ENCODE assay signal across 1 cellular context in genomic region chrX:106902684-106903083, GRCh38.
TF ChIP-seq lines count a peak whose summit lies in the region.

No MANE protein-coding gene starts in this region.

TF ChIP-seq in HepG2, 621 proteins besides CTCF, POLR2A, EP300 and RAD21 (continued from another document and continues in another):
- TF ChIP-seq PAX8 (CRISPR knock-in tag; IDR thresholded peaks at IDR 0.05; ENCODE audit: borderline replicate concordance) (no peak), HOMEZ (CRISPR knock-in tag; IDR thresholded peaks at IDR 0.05; ENCODE audit: low read depth) (no peak), ZBED4 (CRISPR knock-in tag; IDR thresholded peaks at IDR 0.05; ENCODE audit: borderline replicate concordance) (no peak), U2AF1 (optimal IDR thresholded peaks at IDR 0.05; ENCODE audit: low read depth, low read length) (no peak), STAT5B (CRISPR knock-in tag; IDR thresholded peaks at IDR 0.05) (no peak), NFE2L1 (CRISPR knock-in tag; IDR thresholded peaks at IDR 0.05; ENCODE audit: borderline replicate concordance) (no peak), KDM2A (CRISPR knock-in tag; IDR thresholded peaks at IDR 0.05; ENCODE audit: borderline replicate concordance, low read depth) (no peak), MTF1 (CRISPR knock-in tag; IDR thresholded peaks at IDR 0.05) (no peak), PTBP1 (IDR thresholded peaks at IDR 0.05; ENCODE audit: low read depth, low read length, poor library complexity, severe bottlenecking) (no peak), ZMYM4 (CRISPR knock-in tag; IDR thresholded peaks at IDR 0.05) (peak; percentile 28; the same call in 1 of the 2 replicates), ZNF432 (CRISPR knock-in tag; IDR thresholded peaks at IDR 0.05; ENCODE audit: borderline replicate concordance) (no peak), HNF4G (IDR thresholded peaks at IDR 0.05; ENCODE audit: borderline replicate concordance, low read depth, low read length) (peak; percentile 76; the same call in 1 of the 2 replicates), HNF4G (CRISPR knock-in tag; IDR thresholded peaks at IDR 0.05; ENCODE audit: borderline replicate concordance, low read depth) (no peak), ZNF780A (CRISPR knock-in tag; IDR thresholded peaks at IDR 0.05) (no peak), MAFF (IDR thresholded peaks at IDR 0.05; ENCODE audit: low read depth, low read length) (no peak), MEIS1 (CRISPR knock-in tag; IDR thresholded peaks at IDR 0.05; ENCODE audit: borderline replicate concordance) (no peak), ZNF34 (CRISPR knock-in tag; IDR thresholded peaks at IDR 0.05; ENCODE audit: borderline replicate concordance) (no peak), EED (CRISPR knock-in tag; IDR thresholded peaks at IDR 0.05) (no peak), RXRA (CRISPR knock-in tag; IDR thresholded peaks at IDR 0.05) (peak; percentile 43; the same call in 1 of the 2 replicates), ZBTB44 (CRISPR knock-in tag; IDR thresholded peaks at IDR 0.05) (no peak), SOX6 (IDR thresholded peaks at IDR 0.05) (no peak), SOX6 (CRISPR knock-in tag; IDR thresholded peaks at IDR 0.05) (peak; percentile 72), MED1 (CRISPR knock-in tag; IDR thresholded peaks at IDR 0.05) (no peak), ZSCAN20 (CRISPR knock-in tag; IDR thresholded peaks at IDR 0.05; ENCODE audit: borderline replicate concordance) (no peak), ZFP36L1 (CRISPR knock-in tag; IDR thresholded peaks at IDR 0.05) (no peak), HNRNPK (IDR thresholded peaks at IDR 0.05; ENCODE audit: low read depth, low read length, poor library complexity, severe bottlenecking) (no peak), NFIB (CRISPR knock-in tag; IDR thresholded peaks at IDR 0.05; ENCODE audit: borderline replicate concordance) (no peak), SYNCRIP (IDR thresholded peaks at IDR 0.05; ENCODE audit: insufficient read depth, low read depth, low read length) (no peak), NRL (CRISPR knock-in tag; IDR thresholded peaks at IDR 0.05; ENCODE audit: borderline replicate concordance) (no peak), ARNTL (CRISPR knock-in tag; IDR thresholded peaks at IDR 0.05) (no peak), SNAPC4 (CRISPR knock-in tag; IDR thresholded peaks at IDR 0.05) (no peak), XRCC5 (optimal IDR thresholded peaks at IDR 0.05; ENCODE audit: low read length) (peak; percentile 17), PRPF4 (IDR thresholded peaks at IDR 0.05; ENCODE audit: low read depth, low read length, poor library complexity, severe bottlenecking) (peak; percentile 88), DRAP1 (CRISPR knock-in tag; IDR thresholded peaks at IDR 0.05) (no peak), EHMT2 (IDR thresholded peaks at IDR 0.05; ENCODE audit: borderline replicate concordance, low read depth, low read length) (0 out of 2 replicates have a peak, but pooled peaks have one; percentile 15), SRF (IDR thresholded peaks at IDR 0.05; ENCODE audit: low read depth, low read length) (no peak)
- TF ChIP-seq, protein P1, sequence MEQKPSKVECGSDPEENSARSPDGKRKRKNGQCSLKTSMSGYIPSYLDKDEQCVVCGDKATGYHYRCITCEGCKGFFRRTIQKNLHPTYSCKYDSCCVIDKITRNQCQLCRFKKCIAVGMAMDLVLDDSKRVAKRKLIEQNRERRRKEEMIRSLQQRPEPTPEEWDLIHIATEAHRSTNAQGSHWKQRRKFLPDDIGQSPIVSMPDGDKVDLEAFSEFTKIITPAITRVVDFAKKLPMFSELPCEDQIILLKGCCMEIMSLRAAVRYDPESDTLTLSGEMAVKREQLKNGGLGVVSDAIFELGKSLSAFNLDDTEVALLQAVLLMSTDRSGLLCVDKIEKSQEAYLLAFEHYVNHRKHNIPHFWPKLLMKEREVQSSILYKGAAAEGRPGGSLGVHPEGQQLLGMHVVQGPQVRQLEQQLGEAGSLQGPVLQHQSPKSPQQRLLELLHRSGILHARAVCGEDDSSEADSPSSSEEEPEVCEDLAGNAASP (CRISPR knock-in tag; IDR thresholded peaks at IDR 0.05; ENCODE audit: borderline replicate concordance): peak; percentile 17; the same call in 1 of the 2 replicates
- TF ChIP-seq, protein P2, sequence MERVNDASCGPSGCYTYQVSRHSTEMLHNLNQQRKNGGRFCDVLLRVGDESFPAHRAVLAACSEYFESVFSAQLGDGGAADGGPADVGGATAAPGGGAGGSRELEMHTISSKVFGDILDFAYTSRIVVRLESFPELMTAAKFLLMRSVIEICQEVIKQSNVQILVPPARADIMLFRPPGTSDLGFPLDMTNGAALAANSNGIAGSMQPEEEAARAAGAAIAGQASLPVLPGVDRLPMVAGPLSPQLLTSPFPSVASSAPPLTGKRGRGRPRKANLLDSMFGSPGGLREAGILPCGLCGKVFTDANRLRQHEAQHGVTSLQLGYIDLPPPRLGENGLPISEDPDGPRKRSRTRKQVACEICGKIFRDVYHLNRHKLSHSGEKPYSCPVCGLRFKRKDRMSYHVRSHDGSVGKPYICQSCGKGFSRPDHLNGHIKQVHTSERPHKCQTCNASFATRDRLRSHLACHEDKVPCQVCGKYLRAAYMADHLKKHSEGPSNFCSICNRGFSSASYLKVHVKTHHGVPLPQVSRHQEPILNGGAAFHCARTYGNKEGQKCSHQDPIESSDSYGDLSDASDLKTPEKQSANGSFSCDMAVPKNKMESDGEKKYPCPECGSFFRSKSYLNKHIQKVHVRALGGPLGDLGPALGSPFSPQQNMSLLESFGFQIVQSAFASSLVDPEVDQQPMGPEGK (CRISPR knock-in tag; IDR thresholded peaks at IDR 0.05): peak; percentile 23; the same call in 1 of the 2 replicates
- TF ChIP-seq, protein P3, sequence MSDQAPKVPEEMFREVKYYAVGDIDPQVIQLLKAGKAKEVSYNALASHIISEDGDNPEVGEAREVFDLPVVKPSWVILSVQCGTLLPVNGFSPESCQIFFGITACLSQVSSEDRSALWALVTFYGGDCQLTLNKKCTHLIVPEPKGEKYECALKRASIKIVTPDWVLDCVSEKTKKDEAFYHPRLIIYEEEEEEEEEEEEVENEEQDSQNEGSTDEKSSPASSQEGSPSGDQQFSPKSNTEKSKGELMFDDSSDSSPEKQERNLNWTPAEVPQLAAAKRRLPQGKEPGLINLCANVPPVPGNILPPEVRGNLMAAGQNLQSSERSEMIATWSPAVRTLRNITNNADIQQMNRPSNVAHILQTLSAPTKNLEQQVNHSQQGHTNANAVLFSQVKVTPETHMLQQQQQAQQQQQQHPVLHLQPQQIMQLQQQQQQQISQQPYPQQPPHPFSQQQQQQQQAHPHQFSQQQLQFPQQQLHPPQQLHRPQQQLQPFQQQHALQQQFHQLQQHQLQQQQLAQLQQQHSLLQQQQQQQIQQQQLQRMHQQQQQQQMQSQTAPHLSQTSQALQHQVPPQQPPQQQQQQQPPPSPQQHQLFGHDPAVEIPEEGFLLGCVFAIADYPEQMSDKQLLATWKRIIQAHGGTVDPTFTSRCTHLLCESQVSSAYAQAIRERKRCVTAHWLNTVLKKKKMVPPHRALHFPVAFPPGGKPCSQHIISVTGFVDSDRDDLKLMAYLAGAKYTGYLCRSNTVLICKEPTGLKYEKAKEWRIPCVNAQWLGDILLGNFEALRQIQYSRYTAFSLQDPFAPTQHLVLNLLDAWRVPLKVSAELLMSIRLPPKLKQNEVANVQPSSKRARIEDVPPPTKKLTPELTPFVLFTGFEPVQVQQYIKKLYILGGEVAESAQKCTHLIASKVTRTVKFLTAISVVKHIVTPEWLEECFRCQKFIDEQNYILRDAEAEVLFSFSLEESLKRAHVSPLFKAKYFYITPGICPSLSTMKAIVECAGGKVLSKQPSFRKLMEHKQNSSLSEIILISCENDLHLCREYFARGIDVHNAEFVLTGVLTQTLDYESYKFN (CRISPR knock-in tag; conservative IDR thresholded peaks at IDR 0.05): peak; percentile 63
- TF ChIP-seq, protein P4, sequence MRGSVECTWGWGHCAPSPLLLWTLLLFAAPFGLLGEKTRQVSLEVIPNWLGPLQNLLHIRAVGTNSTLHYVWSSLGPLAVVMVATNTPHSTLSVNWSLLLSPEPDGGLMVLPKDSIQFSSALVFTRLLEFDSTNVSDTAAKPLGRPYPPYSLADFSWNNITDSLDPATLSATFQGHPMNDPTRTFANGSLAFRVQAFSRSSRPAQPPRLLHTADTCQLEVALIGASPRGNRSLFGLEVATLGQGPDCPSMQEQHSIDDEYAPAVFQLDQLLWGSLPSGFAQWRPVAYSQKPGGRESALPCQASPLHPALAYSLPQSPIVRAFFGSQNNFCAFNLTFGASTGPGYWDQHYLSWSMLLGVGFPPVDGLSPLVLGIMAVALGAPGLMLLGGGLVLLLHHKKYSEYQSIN (CRISPR knock-in tag; IDR thresholded peaks at IDR 0.05; ENCODE audit: borderline replicate concordance): no peak
